In genomic region chr11:113193894-113194293, GRCh38 we compare ENCODE assay signal across 1 cellular context.
A peak's percentile ranks its signal among the peaks of the same experiment; 100 is the strongest.
TF ChIP-seq lines count a peak whose summit lies in the region.

No MANE protein-coding gene starts in this region.

TF ChIP-seq in HEK293, 187 proteins besides CTCF, POLR2A, EP300 and RAD21 (continued from another document):
- TF ChIP-seq ZXDB (tag by site-specific recombination; IDR thresholded peaks at IDR 0.05) (0 out of 2 replicates have a peak, but pooled peaks have one; percentile 22), ATF2 (tag by site-specific recombination; IDR thresholded peaks at IDR 0.05; ENCODE audit: low read depth) (peak; percentile 52; the same call in 1 of the 2 replicates), OSR2 (tag by site-specific recombination; IDR thresholded peaks at IDR 0.05) (peak; percentile 27; the same call in 1 of the 2 replicates)
